Comparison of ENCODE assay signal across 10 cellular contexts in the genomic region with DNA sequence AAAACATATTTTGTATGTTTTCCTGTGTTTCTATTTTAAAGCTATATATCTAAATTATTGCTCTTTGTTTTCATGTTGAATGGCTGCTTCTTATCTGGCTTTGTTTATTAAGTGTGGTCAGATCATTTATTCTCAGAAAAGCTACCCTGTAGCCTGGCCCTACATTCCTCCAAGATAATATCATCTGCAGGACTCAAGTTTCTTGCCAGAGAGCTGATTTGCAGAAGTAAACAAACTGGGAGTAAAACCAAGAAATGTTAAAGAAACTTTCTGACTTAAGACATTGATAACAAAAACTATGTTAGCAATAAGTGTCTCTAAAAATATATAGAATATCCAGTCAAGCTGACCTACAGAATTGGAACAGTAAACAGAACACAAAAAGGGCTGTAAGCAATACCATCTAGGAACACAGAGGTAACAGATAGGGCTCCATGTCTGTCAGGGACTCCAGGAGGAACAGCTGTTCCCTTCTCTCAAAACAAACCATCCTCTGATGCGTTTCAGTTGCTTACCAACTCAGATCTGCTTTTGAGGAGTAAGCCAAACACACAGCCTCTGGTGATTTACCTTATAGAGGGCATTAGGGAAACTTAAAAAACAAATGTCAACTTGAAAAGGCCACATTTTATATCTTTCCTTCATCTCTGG. TPM values are rescaled to one million over a fixed set of nuclear protein-coding genes. Genes with fewer than 3 reads are reported as not detected.
DNase-seq lines count a peak whose midpoint lies in the region; ATAC-seq and TF ChIP-seq lines count a peak whose summit lies in the region.
"Had no signal": no experiment of that assay in that cellular context is flagged by ENCODE, and none has a peak within 500 bp of the region (broad histone marks: within the 10 kb centered on the region; RNA-seq: fewer than 3 reads in every experiment).

No MANE protein-coding gene starts in this region.

- H3K4me3 ChIP-seq in SJCRH30: peak overlapping the region; percentile 16
- no peak overlapping the region for H3K4me3 ChIP-seq in fibroblast of the aortic adventitia (ENCODE audit: low read depth, low read length)
- H3K4me3 ChIP-seq in skeletal muscle satellite cell (ENCODE audit: low read length): no peak overlapping the region
- H3K4me3 ChIP-seq in lower leg skin (ENCODE audit: low read depth, poor library complexity, severe bottlenecking): no peak overlapping the region
- no peak overlapping the region for H3K4me3 ChIP-seq in Karpas-422 (ENCODE audit: low read length)

- H3K27me3 ChIP-seq in SJCRH30 (no peaks in the 10 kb centered on the region), skeletal muscle satellite cell (ENCODE audit: control insufficient read depth, insufficient read depth, low read length) (no peaks in the 10 kb centered on the region), Karpas-422 (ENCODE audit: low read length) (no peaks in the 10 kb centered on the region)

- 0 out of 2 replicates have a peak, but pooled peaks cover 4% of the 10 kb centered on the region for H4K20me1 ChIP-seq in Karpas-422 (ENCODE audit: insufficient read depth, low read depth, low read length)

- DNase-seq in SHP77 treated with DMSO at 0.1 percent for 48 hours (lab: John Stamatoyannopoulos, UW) (peak; percentile 3), SHP77 (lab: John Stamatoyannopoulos, UW) (no peak), SJCRH30 (peak; percentile 72 to 93), fibroblast of the aortic adventitia (ENCODE audit: low read depth) (peak; percentile 74), lower leg skin (ENCODE audit: low spot score in 2 of 2) (no peak), Karpas-422 (no peak)
- DNase-seq: activated T-cell treated with anti-CD3 and anti-CD28 coated beads for 4 hours; stimulated activated CD8-positive, alpha-beta memory T cell treated with anti-CD3 and anti-CD28 coated beads, Interleukin-4, amount 100 ng/mL, for 48 hours had no signal

- no peaks in the 10 kb centered on the region for H3K9me3 ChIP-seq in SJCRH30 (replicated peaks)
- no peaks in the 10 kb centered on the region for H3K9me3 ChIP-seq in skeletal muscle satellite cell (replicated peaks; ENCODE audit: low read length)
- H3K9me3 ChIP-seq in Karpas-422 (ENCODE audit: low read length): no peaks in the 10 kb centered on the region

- H3K4me1 ChIP-seq in SJCRH30 (peaks cover 28% of the 10 kb centered on the region), skeletal muscle satellite cell (ENCODE audit: control insufficient read depth, insufficient read depth, low read length) (peaks cover 32% of the 10 kb centered on the region), Karpas-422 (ENCODE audit: low read length) (peaks cover 6% of the 10 kb centered on the region)

- WGBS in lower leg skin, 2 donors: 55 to 62% methylated on average over 1 of the region's 1 CpG

- no peak overlapping the region for H2AFZ ChIP-seq in Karpas-422 (ENCODE audit: low read length)

- no peaks in the 10 kb centered on the region for H3K79me2 ChIP-seq in Karpas-422 (ENCODE audit: low read length)

- H3K36me3 ChIP-seq in SJCRH30 (no peaks in the 10 kb centered on the region), skeletal muscle satellite cell (ENCODE audit: insufficient read depth, low read length) (no peaks in the 10 kb centered on the region), Karpas-422 (ENCODE audit: insufficient read depth, low read length) (no peaks in the 10 kb centered on the region)

- H3K27ac ChIP-seq in SJCRH30: peak overlapping the region; percentile 87
- H3K27ac ChIP-seq in Karpas-422 (ENCODE audit: low read length): no peak overlapping the region

- H3K9me2 ChIP-seq in Karpas-422 (replicated peaks; ENCODE audit: insufficient read depth, low read length): no peaks in the 10 kb centered on the region

- H3K4me2 ChIP-seq in skeletal muscle satellite cell (ENCODE audit: low read length) (peak overlapping the region; percentile 56), Karpas-422 (ENCODE audit: low read depth, low read length, poor library complexity, severe bottlenecking) (no peak overlapping the region)

- TF ChIP-seq CTCF in fibroblast of the aortic adventitia (IDR thresholded peaks at IDR 0.05; ENCODE audit: insufficient read depth, low read length): no peak
- TF ChIP-seq CTCF in lower leg skin (IDR thresholded peaks at IDR 0.05): no peak

- intact Hi-C loops in lower leg skin (cut with DNase I; ENCODE audit: low total_unique reads): no loop called here

- no peak for ATAC-seq in HG02798 (IDR thresholded peaks at IDR 0.05; ENCODE audit: poor library complexity, unreplicated experiment)

- no peak for TF ChIP-seq POLR2A in lower leg skin (IDR thresholded peaks at IDR 0.05)

- peak overlapping the region; percentile 2 for H3K9ac ChIP-seq in skeletal muscle satellite cell (ENCODE audit: low read depth, low read length)
- H3K9ac ChIP-seq in Karpas-422 (ENCODE audit: low read length): no peak overlapping the region

RNA-seq across cellular contexts. Expression of a gene that starts 17.5 kb away (rescaled TPM):
- total RNA-seq in SJCRH30 (2014; rRNA removed; shearing (Covaris generic)): 12.4 and 15.7 TPM in 2 replicates
- total RNA-seq in fibroblast of the aortic adventitia (ENCODE audit: low replicate concordance): 10.8 and 17.1 TPM in 2 replicates
- total RNA-seq in skeletal muscle satellite cell (2012; rRNA removed): 10.0 and 16.5 TPM in 2 replicates
- total RNA-seq in lower leg skin: 1 to 10 TPM; 2.3 to 7.0 (median 6.6) TPM
- 4.8 and 11.9 TPM in 2 replicates for total RNA-seq in Karpas-422 (2014; rRNA removed; shearing (Covaris generic); ENCODE audit: low replicate concordance)

Comparison
In these comparisons a context has a peak if more than half of its experiments do, and no peak if none do; other contexts are left out.
1. DNase-seq: peak in SHP77 treated with DMSO at 0.1 percent for 48 hours (single experiment), SJCRH30 (2 of 2) and fibroblast of the aortic adventitia (single experiment); none in SHP77 (0 of 2), lower leg skin (0 of 2) and Karpas-422 (single experiment).